27 cellular contexts compared by ENCODE assay signal in genomic region chr10:1369665-1370064, GRCh38.
DNase-seq lines count a peak whose midpoint lies in the region; ATAC-seq, FAIRE-seq and TF ChIP-seq lines count a peak whose summit lies in the region.
"Had no signal": no experiment of that assay in that cellular context is flagged by ENCODE, and none has a peak within 500 bp of the region (broad histone marks: within the 10 kb centered on the region; RNA-seq: fewer than 3 reads in every experiment).

No MANE protein-coding gene starts in this region.

- no peaks in the 10 kb centered on the region for H3K9me2 ChIP-seq in GM23338 (ENCODE audit: insufficient read depth)

- no peaks in the 10 kb centered on the region for H3K79me2 ChIP-seq in GM23338 (replicated peaks; ENCODE audit: insufficient read depth)

- H3K4me2 ChIP-seq in BLaER1 treated with 17β-estradiol and CSF1 and Interleukin-3, amounts not matched to agents 10 nM and 100 nM: peak overlapping the region; percentile 36 to 84 (median 72)
- peak overlapping the region; percentile 33; the same call in 1 of the 2 replicates for H3K4me2 ChIP-seq in GM23338
- H3K4me2 ChIP-seq: KMS-11 had no signal

- H3F3A ChIP-seq in GM23338 (replicated peaks; ENCODE audit: low read depth): no peaks in the 10 kb centered on the region

- H3K27me3 Mint-ChIP-seq in GM23338 (ENCODE audit: insufficient read depth, low read depth, poor library complexity) (peaks cover 3% of the 10 kb centered on the region), chondrocyte (ENCODE audit: low read depth) (no peaks in the 10 kb centered on the region), osteocyte (ENCODE audit: unreplicated experiment) (no peaks in the 10 kb centered on the region)

- H3K9ac ChIP-seq in BLaER1 treated with 17β-estradiol and CSF1 and Interleukin-3, amounts not matched to agents 10 nM and 100 nM: no peak overlapping the region
- no peak overlapping the region for H3K9ac ChIP-seq in kidney (ENCODE audit: low read length in 2 of 2)
- H3K9ac ChIP-seq: KMS-11 had no signal

- no peak overlapping the region for H3K4me3 ChIP-seq in BLaER1 treated with 17β-estradiol and CSF1 and Interleukin-3, amounts not matched to agents 10 nM and 100 nM
- H3K4me3 ChIP-seq in GM23338 (no peak overlapping the region), kidney (ENCODE audit: low read length in 2 of 2) (no peak overlapping the region)
- H3K4me3 ChIP-seq: breast epithelium, psoas muscle had no signal

- no peak overlapping the region for H3K4me3 Mint-ChIP-seq in GM23338
- H3K4me3 Mint-ChIP-seq in chondrocyte (ENCODE audit: unreplicated experiment): no peak overlapping the region
- no peak overlapping the region for H3K4me3 Mint-ChIP-seq in osteocyte (ENCODE audit: unreplicated experiment)
- H3K4me3 Mint-ChIP-seq: activated CD4-positive, alpha-beta T cell treated with anti-CD3 and anti-CD28 coated beads, Interleukin-2, amount 10 ng/mL, durations not matched to agents 7 days and 5 days; activated naive CD4-positive, alpha-beta T cell treated with anti-CD3 and anti-CD28 coated beads, Interleukin-2, amount 50 U/mL, for 24 hours; activated T-helper 17 cell treated with anti-CD3 and anti-CD28 coated beads, Interleukin-2, amount 50 U/mL, for 72 hours; stimulated activated naive CD8-positive, alpha-beta T cell treated with anti-CD3 and anti-CD28 coated beads, Interleukin-15, Interleukin-2, amounts not matched to agents 100 ng/mL and 50 ng/mL, for 24 hours had no signal

- no peaks in the 10 kb centered on the region; a peak in 1 of 22 replicates for H4K20me1 ChIP-seq in BLaER1 treated with 17β-estradiol and CSF1 and Interleukin-3, amounts not matched to agents 10 nM and 100 nM
- H4K20me1 ChIP-seq in GM23338 (replicated peaks; ENCODE audit: insufficient read depth): no peaks in the 10 kb centered on the region

- CTCF ChIA-PET in HEK293T (lab: Yijun Ruan, JAX): interaction anchor here (0.7 to 2.1 kb wide), 5 partner anchors 10 to 318 kb away, joined by 3 to 14 read pairs (median 3); no protein-coding TSS in a partner anchor

- ATAC-seq in GM23338: peak; percentile 22
- no peak for ATAC-seq in GM18502 (IDR thresholded peaks at IDR 0.05; ENCODE audit: poor library complexity, unreplicated experiment)
- ATAC-seq: activated T-helper 17 cell treated with anti-CD3 and anti-CD28 coated beads, Interleukin-2, amount 50 U/mL, for 72 hours; psoas muscle had no signal

- intact Hi-C loops in kidney (cut with DNase I): no loop called here

- H3K4me1 ChIP-seq in BLaER1 treated with 17β-estradiol and CSF1 and Interleukin-3, amounts not matched to agents 10 nM and 100 nM: peaks cover 11 to 28% (median 21%) of the 10 kb centered on the region in 10 experiments
- peaks cover 5% of the 10 kb centered on the region for H3K4me1 ChIP-seq in GM23338 (ENCODE audit: insufficient read depth)
- no peaks in the 10 kb centered on the region for H3K4me1 ChIP-seq in kidney (ENCODE audit: control insufficient read depth in 1 of 2, insufficient read depth in 1 of 2, low read depth in 1 of 2, low read length in 2 of 2)
- H3K4me1 ChIP-seq: BE2C, breast epithelium, psoas muscle had no signal

- H3K36me3 Mint-ChIP-seq in GM23338 (ENCODE audit: low read depth) (no peaks in the 10 kb centered on the region), chondrocyte (ENCODE audit: low read depth) (no peaks in the 10 kb centered on the region), osteocyte (ENCODE audit: unreplicated experiment) (no peaks in the 10 kb centered on the region)
- H3K36me3 Mint-ChIP-seq: activated naive CD4-positive, alpha-beta T cell treated with anti-CD3 and anti-CD28 coated beads, Interleukin-2, amount 50 U/mL, for 24 hours had no signal

- POLR2A ChIA-PET in HEK293T (lab: Yijun Ruan, JAX): interaction anchor here (1.1 kb wide), 1 partner anchor 257 kb away, joined by 3 read pairs; no protein-coding TSS in a partner anchor

- TF ChIP-seq CTCF in GM23338 (conservative IDR thresholded peaks at IDR 0.05; ENCODE audit: low read depth in 2 of 2) (no peak), chondrocyte (IDR thresholded peaks at IDR 0.05) (no peak), osteocyte (IDR thresholded peaks at IDR 0.05) (no peak), kidney (IDR thresholded peaks at IDR 0.05; ENCODE audit: borderline replicate concordance, extremely low read depth, insufficient read depth) (no peak)

- peak overlapping the region; percentile 7; the same call in 1 of the 2 replicates for H3K27ac Mint-ChIP-seq in GM23338
- H3K27ac Mint-ChIP-seq in chondrocyte (ENCODE audit: unreplicated experiment): peak overlapping the region; percentile 22
- no peak overlapping the region for H3K27ac Mint-ChIP-seq in osteocyte (ENCODE audit: unreplicated experiment)
- H3K27ac Mint-ChIP-seq: activated CD4-positive, alpha-beta T cell treated with anti-CD3 and anti-CD28 coated beads, Interleukin-2, amount 10 ng/mL, durations not matched to agents 7 days and 5 days; activated naive CD4-positive, alpha-beta T cell treated with anti-CD3 and anti-CD28 coated beads, Interleukin-2, amount 50 U/mL, for 24 hours; activated T-helper 17 cell treated with anti-CD3 and anti-CD28 coated beads, Interleukin-2, amount 50 U/mL, for 72 hours; stimulated activated naive CD8-positive, alpha-beta T cell treated with anti-CD3 and anti-CD28 coated beads, Interleukin-15, Interleukin-2, amounts not matched to agents 100 ng/mL and 50 ng/mL, for 24 hours had no signal

- DNase-seq in GM23338 (ENCODE audit: low spot score) (no peak), chondrocyte (ENCODE audit: low spot score) (no peak), osteocyte (ENCODE audit: extremely low spot score, unreplicated experiment) (peak; percentile 62), kidney (no peak), HEK293T (ENCODE audit: extremely low spot score) (no peak)
- DNase-seq: ACHN; activated CD4-positive, alpha-beta T cell treated with anti-CD3 and anti-CD28 coated beads, Interleukin-2, amount 10 ng/mL, durations not matched to agents 7 days and 5 days; BE2C; DND-41; effector CD8-positive, alpha-beta T cell; kidney glomerular epithelial cell; NCI-H1417 treated with DMSO at 0.1 percent for 48 hours; NCI-H446; NCI-H774; psoas muscle; T-helper 9 cell; WERI-Rb-1 had no signal

- H2AFZ ChIP-seq in GM23338: peak overlapping the region; percentile 24; the same call in 1 of the 2 replicates

- no peak for FAIRE-seq in kidney (lab: Jason Lieb, UNC)
- FAIRE-seq: colon, GM18507 had no signal

- peaks cover 0 to 6% (median 0%) of the 10 kb centered on the region in 11 experiments; a peak in 1 of 22 replicates for H3K9me3 ChIP-seq in BLaER1 treated with 17β-estradiol and CSF1 and Interleukin-3, amounts not matched to agents 10 nM and 100 nM (replicated peaks in 1 of 11)
- H3K9me3 ChIP-seq in kidney (ENCODE audit: control insufficient read depth in 1 of 2, low read length in 2 of 2): no peaks in the 10 kb centered on the region
- H3K9me3 ChIP-seq: BE2C, breast epithelium, psoas muscle had no signal

- no peak overlapping the region for H3K27ac ChIP-seq in BLaER1 treated with 17β-estradiol and CSF1 and Interleukin-3, amounts not matched to agents 10 nM and 100 nM
- H3K27ac ChIP-seq in GM23338 (ENCODE audit: low read depth): no peak overlapping the region
- no peak overlapping the region for H3K27ac ChIP-seq in kidney (ENCODE audit: low read depth in 2 of 2, low read length in 2 of 2)
- H3K27ac ChIP-seq: breast epithelium, epithelial cell of prostate, KMS-11, psoas muscle, WERI-Rb-1 had no signal

- no peaks in the 10 kb centered on the region for H3K36me3 ChIP-seq in BLaER1 treated with 17β-estradiol and CSF1 and Interleukin-3, amounts not matched to agents 10 nM and 100 nM
- H3K36me3 ChIP-seq in GM23338 (ENCODE audit: insufficient read depth) (no peaks in the 10 kb centered on the region), kidney (ENCODE audit: control insufficient read depth in 1 of 2, insufficient read depth in 2 of 2, low read length in 2 of 2) (no peaks in the 10 kb centered on the region)
- H3K36me3 ChIP-seq: BE2C, breast epithelium, WERI-Rb-1 had no signal

- no peaks in the 10 kb centered on the region; the same call in 2 of the 3 replicates for H3K9me3 Mint-ChIP-seq in GM23338
- H3K9me3 Mint-ChIP-seq in chondrocyte (ENCODE audit: low read depth): no peaks in the 10 kb centered on the region
- H3K9me3 Mint-ChIP-seq in osteocyte (ENCODE audit: unreplicated experiment): no peaks in the 10 kb centered on the region
- H3K9me3 Mint-ChIP-seq: activated naive CD4-positive, alpha-beta T cell treated with anti-CD3 and anti-CD28 coated beads, Interleukin-2, amount 50 U/mL, for 24 hours; activated T-helper 17 cell treated with anti-CD3 and anti-CD28 coated beads, Interleukin-2, amount 50 U/mL, for 72 hours; stimulated activated naive CD8-positive, alpha-beta T cell treated with anti-CD3 and anti-CD28 coated beads, Interleukin-15, Interleukin-2, amounts not matched to agents 100 ng/mL and 50 ng/mL, for 24 hours had no signal

- H3K4me1 Mint-ChIP-seq in GM23338 (peaks cover 20% of the 10 kb centered on the region), chondrocyte (ENCODE audit: low read depth) (no peaks in the 10 kb centered on the region), osteocyte (ENCODE audit: unreplicated experiment) (peaks cover 9% of the 10 kb centered on the region)
- H3K4me1 Mint-ChIP-seq: activated CD4-positive, alpha-beta T cell treated with anti-CD3 and anti-CD28 coated beads, Interleukin-2, amount 10 ng/mL, durations not matched to agents 7 days and 5 days; activated naive CD4-positive, alpha-beta T cell treated with anti-CD3 and anti-CD28 coated beads, Interleukin-2, amount 50 U/mL, for 24 hours; activated T-helper 17 cell treated with anti-CD3 and anti-CD28 coated beads, Interleukin-2, amount 50 U/mL, for 72 hours had no signal

- peaks cover 0 to 8% (median 0%) of the 10 kb centered on the region in 11 experiments; a peak in 7 of 22 replicates for H3K27me3 ChIP-seq in BLaER1 treated with 17β-estradiol and CSF1 and Interleukin-3, amounts not matched to agents 10 nM and 100 nM
- H3K27me3 ChIP-seq in GM23338 (ENCODE audit: insufficient read depth): no peaks in the 10 kb centered on the region
- H3K27me3 ChIP-seq: BE2C had no signal

TF ChIP-seq in GM23338, 12 proteins besides CTCF, POLR2A, EP300 and RAD21 (continues in another document):
- no peak for TF ChIP-seq NANOG (IDR thresholded peaks at IDR 0.05; ENCODE audit: borderline replicate concordance)
- no peak for TF ChIP-seq STAT1 (IDR thresholded peaks at IDR 0.05; ENCODE audit: unreplicated experiment)
- no peak for TF ChIP-seq CREB1 (CRISPR knock-in tag; IDR thresholded peaks at IDR 0.05; ENCODE audit: low read depth)
- TF ChIP-seq EZH2phosphoT487 (IDR thresholded peaks at IDR 0.05; ENCODE audit: unreplicated experiment): no peak

TF ChIP-seq in HEK293T, 16 proteins besides CTCF, POLR2A, EP300 and RAD21 (continues in another document):
- no peak for TF ChIP-seq HDGF (IDR thresholded peaks at IDR 0.05; ENCODE audit: borderline replicate concordance)
- TF ChIP-seq ELF4 (IDR thresholded peaks at IDR 0.05): no peak
